In the genomic region with DNA sequence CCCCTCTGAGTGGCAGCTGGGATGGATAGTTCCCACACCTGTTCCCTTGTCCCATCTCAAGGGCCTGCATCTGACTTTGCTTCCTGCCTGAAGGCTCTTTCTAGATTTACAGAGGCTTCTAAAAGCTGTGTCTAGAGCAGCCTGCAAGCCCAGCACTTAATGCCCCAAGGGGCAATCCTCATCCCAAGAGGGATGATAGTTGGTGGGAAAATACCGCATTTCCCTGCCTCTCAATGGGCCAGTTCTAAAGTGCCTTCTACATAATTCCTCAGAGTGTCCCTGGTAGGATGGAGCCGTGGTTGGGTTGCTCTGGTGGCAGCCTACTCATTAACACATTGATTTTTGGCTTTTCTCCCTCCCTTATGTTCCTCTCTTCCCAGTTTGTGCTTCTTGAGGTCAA, we compare ENCODE assay signal across 21 cellular contexts. TPM values are rescaled to one million over a fixed set of nuclear protein-coding genes. Genes with fewer than 3 reads are reported as not detected.
DNase-seq lines count a peak whose midpoint lies in the region; ATAC-seq and TF ChIP-seq lines count a peak whose summit lies in the region.
"Had no signal": no experiment of that assay in that cellular context is flagged by ENCODE, and none has a peak within 500 bp of the region (broad histone marks: within the 10 kb centered on the region; RNA-seq: fewer than 3 reads in every experiment).

No MANE protein-coding gene starts in this region.

- H3K4me1 ChIP-seq in RWPE2 (ENCODE audit: insufficient read depth, poor library complexity, severe bottlenecking) (peaks cover 41% of the 10 kb centered on the region), esophagus muscularis mucosa (peaks cover 4 to 34% (median 28%) of the 10 kb centered on the region in 4 donors), skeletal muscle satellite cell (ENCODE audit: control insufficient read depth, insufficient read depth, low read length) (peaks cover 57% of the 10 kb centered on the region)

- ATAC-seq in RWPE2 (ENCODE audit: low read depth) (no peak), HG03159 (IDR thresholded peaks at IDR 0.05; ENCODE audit: unreplicated experiment) (no peak)
- ATAC-seq: activated CD4-positive, CD25-positive, alpha-beta regulatory T cell treated with anti-CD3 and anti-CD28 coated beads, Interleukin-2, amount 50 U/mL, for 24 hours; activated T-cell treated with anti-CD3 and anti-CD28 coated beads, Interleukin-2, amount 50 U/mL, for 4 hours; stimulated activated naive CD8-positive, alpha-beta T cell treated with anti-CD3 and anti-CD28 coated beads, Interleukin-15, Interleukin-2, amounts not matched to agents 100 U/mL and 50 U/mL, for 24 hours had no signal

- WGBS in esophagus muscularis mucosa: 78% methylated on average over 2 of the region's 2 CpGs

- peak overlapping the region; percentile 64 for H3K9ac ChIP-seq in skeletal muscle satellite cell (ENCODE audit: low read depth, low read length)

- peaks cover 10% of the 10 kb centered on the region for H3K36me3 ChIP-seq in RWPE2 (ENCODE audit: low read depth)
- no peaks in the 10 kb centered on the region for H3K36me3 ChIP-seq in esophagus muscularis mucosa
- no peaks in the 10 kb centered on the region for H3K36me3 ChIP-seq in skeletal muscle satellite cell (ENCODE audit: insufficient read depth, low read length)
- H3K36me3 ChIP-seq: tibial artery had no signal

- TF ChIP-seq CTCF in RWPE2 (IDR thresholded peaks at IDR 0.05; ENCODE audit: poor library complexity, severe bottlenecking): no peak
- TF ChIP-seq CTCF in esophagus muscularis mucosa (IDR thresholded peaks at IDR 0.05): no peak

- TF ChIP-seq EP300 in esophagus muscularis mucosa (IDR thresholded peaks at IDR 0.05): no peak

- H3K4me3 ChIP-seq in RWPE2 (ENCODE audit: severe bottlenecking) (no peak overlapping the region), esophagus muscularis mucosa (no peak overlapping the region), skeletal muscle satellite cell (ENCODE audit: low read length) (peak overlapping the region; percentile 20)
- H3K4me3 ChIP-seq: tibial artery had no signal

- intact Hi-C loops in esophagus muscularis mucosa (cut with DNase I): no loop called here

- TF ChIP-seq POLR2A in esophagus muscularis mucosa (IDR thresholded peaks at IDR 0.05; ENCODE audit: low read depth): no peak

- no peaks in the 10 kb centered on the region for H3K27me3 ChIP-seq in RWPE2 (ENCODE audit: insufficient read depth, poor library complexity, severe bottlenecking)
- no peaks in the 10 kb centered on the region for H3K27me3 ChIP-seq in esophagus muscularis mucosa
- H3K27me3 ChIP-seq in skeletal muscle satellite cell (ENCODE audit: control insufficient read depth, insufficient read depth, low read length): no peaks in the 10 kb centered on the region
- H3K27me3 ChIP-seq: tibial artery had no signal

- peak overlapping the region; percentile 65 for H3K4me2 ChIP-seq in skeletal muscle satellite cell (ENCODE audit: low read length)

- DNase-seq in DMS 273 (lab: John Stamatoyannopoulos, UW; ENCODE audit: unreplicated experiment) (peak; percentile 36), DMS 273 treated with DMSO at 0.1 percent for 48 hours (lab: John Stamatoyannopoulos, UW) (no peak), RWPE2 (ENCODE audit: low spot score) (no peak), esophagus muscularis mucosa (ENCODE audit: extremely low spot score) (peak; percentile 85), UCSD-AML1 (lab: John Stamatoyannopoulos, UW; ENCODE audit: unreplicated experiment) (no peak), NCI-H128 (lab: John Stamatoyannopoulos, UW; ENCODE audit: unreplicated experiment) (no peak)
- DNase-seq: activated naive CD4-positive, alpha-beta T cell treated with Interleukin-2 at 50 U/mL for 16 hours; activated T-cell treated with anti-CD3 and anti-CD28 coated beads, Interleukin-2, amount 50 U/mL, for 4 hours; amygdala; naive B cell; NCI-H1436 treated with DMSO at 0.1 percent for 48 hours; NCI-H526; retina; stimulated activated CD4-positive, alpha-beta T cell treated with anti-CD3 and anti-CD28 coated beads, Interleukin-4, amount 100 ng/mL, for 4 hours; stimulated activated naive CD8-positive, alpha-beta T cell treated with anti-CD3 and anti-CD28 coated beads, Interleukin-15, Interleukin-2, amounts not matched to agents 100 U/mL and 50 U/mL, for 24 hours; tibial artery had no signal

- peak overlapping the region; percentile 93 for H3K27ac ChIP-seq in RWPE2 (ENCODE audit: poor library complexity, severe bottlenecking)
- H3K27ac ChIP-seq in esophagus muscularis mucosa (replicated peaks in 1 of 4): no peak overlapping the region
- H3K27ac ChIP-seq: 22Rv1 had no signal

- H3K9me3 ChIP-seq in RWPE2 (ENCODE audit: severe bottlenecking) (no peaks in the 10 kb centered on the region), esophagus muscularis mucosa (no peaks in the 10 kb centered on the region), skeletal muscle satellite cell (replicated peaks; ENCODE audit: low read length) (no peaks in the 10 kb centered on the region)
- H3K9me3 ChIP-seq: tibial artery had no signal

RNA-seq across cellular contexts. Expression of gene LAMA3, which starts 29.5 kb away (rescaled TPM):
- total RNA-seq in esophagus muscularis mucosa: 10 to 100 TPM in 3 of 4 donors, 1 to 10 TPM in 1; 7.5 to 12.9 (median 11.7) TPM
- 1.8 and 2.2 TPM in 2 replicates for total RNA-seq in skeletal muscle satellite cell (2012; rRNA removed)

RNA-seq across cellular contexts. Expression of gene ANKRD29, which starts 56.0 kb away (rescaled TPM):
- 10 to 100 TPM in 2 of 4 donors, 1 to 10 TPM in 2; 7.8 to 14.4 (median 10.9) TPM for total RNA-seq in esophagus muscularis mucosa
- total RNA-seq in skeletal muscle satellite cell (2012; rRNA removed): 3.0 and 3.3 TPM in 2 replicates
- total RNA-seq: activated CD8-positive, alpha-beta memory T cell treated with anti-CD3 and anti-CD28 coated beads for 36 hours; activated T-cell treated with anti-CD3 and anti-CD28 coated beads, Interleukin-2, amount 50 U/mL, for 4 hours had no signal

Comparison
In these comparisons a context has a peak if more than half of its experiments do, and no peak if none do; other contexts are left out.
1. DNase-seq: peak in DMS 273 (single experiment) and esophagus muscularis mucosa (single experiment); none in DMS 273 treated with DMSO at 0.1 percent for 48 hours (single experiment), RWPE2 (single experiment), UCSD-AML1 (single experiment) and NCI-H128 (single experiment).